In the genomic region with DNA sequence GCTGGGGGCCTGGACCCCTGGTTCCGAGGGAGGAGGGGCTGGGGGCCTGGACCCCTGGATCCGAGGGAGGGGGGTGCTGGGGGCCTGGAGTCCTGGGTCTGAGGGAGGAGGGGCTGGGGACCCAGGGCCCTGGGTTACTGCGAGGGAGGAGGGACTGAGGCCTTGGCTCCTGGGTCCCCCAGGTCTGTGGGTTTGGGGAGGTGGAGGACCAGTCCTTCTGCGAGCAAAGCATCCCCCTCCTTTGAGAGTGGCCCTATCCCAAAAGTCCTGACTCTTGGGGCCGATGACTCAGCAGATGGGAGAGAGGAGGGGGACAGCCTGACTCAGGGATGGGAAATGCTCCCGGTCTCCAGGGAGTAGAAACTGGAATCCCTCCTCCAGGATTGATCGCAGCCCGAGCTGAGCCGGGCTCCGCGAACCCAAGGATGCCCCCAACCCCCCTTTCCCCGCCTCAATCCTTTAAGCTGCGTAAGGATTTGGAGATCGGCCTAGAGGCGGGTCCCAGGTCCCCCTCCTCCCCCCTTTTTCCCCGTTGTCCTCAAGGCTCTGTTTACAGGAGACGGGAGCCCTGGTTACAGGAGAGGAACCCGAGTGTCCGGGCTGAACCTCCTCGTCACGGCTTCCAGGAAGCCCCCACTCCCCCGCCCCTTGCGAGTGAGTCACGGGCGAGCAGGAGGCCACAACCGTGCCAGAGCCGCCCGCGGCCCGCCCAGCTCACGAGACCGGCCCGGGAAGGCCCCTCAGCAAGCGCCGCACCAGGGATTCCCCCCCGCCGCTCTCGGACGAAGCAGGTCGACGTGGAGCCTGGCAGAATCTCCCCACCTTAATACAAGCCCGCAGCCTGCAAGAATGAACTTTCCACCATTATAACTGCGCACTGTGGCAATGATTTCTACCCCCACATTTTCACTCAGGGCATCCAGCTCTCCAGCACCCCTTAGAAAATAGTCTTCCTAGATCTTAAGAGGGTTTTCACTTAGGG, we compare ENCODE assay signal across 8 cellular contexts. TPM values are rescaled to one million over a fixed set of nuclear protein-coding genes. Genes with fewer than 3 reads are reported as not detected.
DNase-seq lines count a peak whose midpoint lies in the region; ATAC-seq lines count a peak whose summit lies in the region.

No MANE protein-coding gene starts in this region.

- peak; percentile 25 for ATAC-seq in HG02588 (IDR thresholded peaks at IDR 0.05; ENCODE audit: unreplicated experiment)
- peak; percentile 44 for ATAC-seq in memory B cell (ENCODE audit: low read depth)

- H3K36me3 Mint-ChIP-seq in memory B cell: peaks cover 16% of the 10 kb centered on the region

- H3K27me3 ChIP-seq in ectodermal cell (ENCODE audit: control insufficient read depth, insufficient read depth, low read length, poor library complexity, severe bottlenecking): peaks cover 13% of the 10 kb centered on the region

- H3K9me3 ChIP-seq in ectodermal cell (ENCODE audit: control insufficient read depth, low read length): no peaks in the 10 kb centered on the region

- H3K27ac ChIP-seq in ectodermal cell (ENCODE audit: insufficient read depth, low read depth, low read length, poor library complexity, severe bottlenecking): peak overlapping the region; percentile 98

- H3K27me3 Mint-ChIP-seq in memory B cell: no peaks in the 10 kb centered on the region

- no peaks in the 10 kb centered on the region for H3K36me3 ChIP-seq in ectodermal cell (ENCODE audit: control insufficient read depth, insufficient read depth, low read length)

- H3K4me3 ChIP-seq in ectodermal cell (ENCODE audit: insufficient read depth, low read depth, low read length): peak overlapping the region; percentile 48

- peak overlapping the region; percentile 96 for H3K4me3 Mint-ChIP-seq in memory B cell

- H3K4me1 ChIP-seq in ectodermal cell (ENCODE audit: control insufficient read depth, insufficient read depth, low read length): peaks cover 26% of the 10 kb centered on the region

- peak overlapping the region; percentile 96 for H3K27ac Mint-ChIP-seq in memory B cell

- no peaks in the 10 kb centered on the region for H3K9me3 Mint-ChIP-seq in memory B cell

- H3K4me1 Mint-ChIP-seq in memory B cell: peaks cover 48% of the 10 kb centered on the region

- DNase-seq in DMS 273 (lab: John Stamatoyannopoulos, UW; ENCODE audit: unreplicated experiment) (peak; percentile 85), NCI-H82 treated with DMSO at 0.1 percent for 48 hours (lab: John Stamatoyannopoulos, UW; ENCODE audit: unreplicated experiment) (peak; percentile 94), memory B cell (ENCODE audit: low spot score in 2 of 2) (peak; percentile 91 to 96), NCI-H774 (lab: John Stamatoyannopoulos, UW) (no peak)
- peak; percentile 94 to 97 for DNase-seq in activated CD8-positive, alpha-beta memory T cell treated with anti-CD3 and anti-CD28 coated beads for 1 hour (ENCODE audit: extremely low read depth in 1 of 2, low read depth in 1 of 2)
- DNase-seq in stimulated activated CD4-positive, alpha-beta T cell treated with anti-CD3 and anti-CD28 coated beads, TNF-alpha, amount 100 ng/mL, for 4 hours (ENCODE audit: low read depth in 3 of 3): peak; percentile 91 to 92 (median 91)

- WGBS in ectodermal cell, 2 experiments: 2% methylated on average over 43 of the region's 43 CpGs

RNA-seq across cellular contexts. Expression of a gene that starts 3.0 kb away (rescaled TPM):
- polyA plus RNA-seq in ectodermal cell (2013, experiment 1 of 4): 9.8 TPM
- polyA plus RNA-seq in ectodermal cell (2013, experiment 2 of 4): 7.4 TPM
- 4.7 TPM for polyA plus RNA-seq in ectodermal cell (2013, experiment 3 of 4)
- polyA plus RNA-seq in ectodermal cell (2013, experiment 4 of 4): 5.8 TPM

RNA-seq across cellular contexts. Expression of a gene that starts 8.8 kb away (rescaled TPM):
- polyA plus RNA-seq in ectodermal cell (2013, experiment 1 of 4): 87.4 TPM
- polyA plus RNA-seq in ectodermal cell (2013, experiment 2 of 4): 90.8 TPM
- 60.9 TPM for polyA plus RNA-seq in ectodermal cell (2013, experiment 3 of 4)
- polyA plus RNA-seq in ectodermal cell (2013, experiment 4 of 4): 71.0 TPM

RNA-seq across cellular contexts. Expression of a gene that starts 12.4 kb away (rescaled TPM):
- polyA plus RNA-seq in ectodermal cell (2013, experiment 1 of 4): 34.2 TPM
- 36.8 TPM for polyA plus RNA-seq in ectodermal cell (2013, experiment 2 of 4)
- polyA plus RNA-seq in ectodermal cell (2013, experiment 3 of 4): 27.1 TPM
- polyA plus RNA-seq in ectodermal cell (2013, experiment 4 of 4): 29.6 TPM

RNA-seq across cellular contexts. Expression of a gene that starts 12.7 kb away (rescaled TPM):
- 41.0 TPM for polyA plus RNA-seq in ectodermal cell (2013, experiment 1 of 4)
- 38.9 TPM for polyA plus RNA-seq in ectodermal cell (2013, experiment 2 of 4)
- polyA plus RNA-seq in ectodermal cell (2013, experiment 3 of 4): 32.5 TPM
- 38.7 TPM for polyA plus RNA-seq in ectodermal cell (2013, experiment 4 of 4)

RNA-seq across cellular contexts. Expression of a gene that starts 32.1 kb away (rescaled TPM):
- polyA plus RNA-seq in ectodermal cell (2013, experiment 1 of 4): 1,697 TPM
- 1,868 TPM for polyA plus RNA-seq in ectodermal cell (2013, experiment 2 of 4)
- 2,395 TPM for polyA plus RNA-seq in ectodermal cell (2013, experiment 3 of 4)
- polyA plus RNA-seq in ectodermal cell (2013, experiment 4 of 4): 2,708 TPM
